In the genomic region with DNA sequence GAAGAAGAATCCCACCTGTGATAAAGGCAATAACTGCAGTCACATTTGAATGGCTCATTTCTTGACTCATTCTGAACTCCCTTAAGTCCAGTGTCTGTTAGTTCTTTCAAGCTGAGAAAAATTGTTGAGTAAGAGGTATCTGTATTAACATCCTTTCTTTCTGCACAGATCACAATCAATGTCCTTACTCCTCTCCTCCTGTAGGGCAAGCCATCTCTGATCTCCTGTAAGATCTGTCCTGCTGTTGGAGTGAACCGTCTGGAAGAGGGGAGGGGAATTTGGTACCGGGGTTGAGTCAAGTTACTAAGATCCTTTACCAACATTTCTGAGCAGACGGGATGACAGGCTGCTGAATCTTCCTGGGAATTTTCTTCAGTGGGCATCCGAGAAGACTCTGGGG, we compare ENCODE assay signal across 2 cellular contexts.
TF ChIP-seq lines count a peak whose summit lies in the region.

No MANE protein-coding gene starts in this region.

TF ChIP-seq in A549, 52 proteins besides CTCF, POLR2A, EP300 and RAD21:
- TF ChIP-seq PBX3 (IDR thresholded peaks at IDR 0.05) (no peak), ZSCAN20 (CRISPR knock-in tag; IDR thresholded peaks at IDR 0.05) (no peak), PHF8 (IDR thresholded peaks at IDR 0.05; ENCODE audit: borderline replicate concordance, low read depth) (no peak), ZNF302 (CRISPR knock-in tag; IDR thresholded peaks at IDR 0.05) (no peak), MAZ (IDR thresholded peaks at IDR 0.05; ENCODE audit: borderline replicate concordance, low read depth, low read length) (no peak), KDM5A (IDR thresholded peaks at IDR 0.05) (no peak), NPAS2 (CRISPR knock-in tag; IDR thresholded peaks at IDR 0.05; ENCODE audit: borderline replicate concordance) (no peak), RCOR1 (IDR thresholded peaks at IDR 0.05; ENCODE audit: low read depth, low read length) (no peak), BCL3 (IDR thresholded peaks at IDR 0.05) (no peak), NR3C1 (IDR thresholded peaks at IDR 0.05) (no peak), KDM1A (IDR thresholded peaks at IDR 0.05; ENCODE audit: low read depth) (no peak), GATA3 (IDR thresholded peaks at IDR 0.05; ENCODE audit: borderline replicate concordance) (no peak), SMC3 (IDR thresholded peaks at IDR 0.05) (no peak), RNF2 (IDR thresholded peaks at IDR 0.05; ENCODE audit: borderline replicate concordance, low read depth) (no peak), EHF (CRISPR knock-in tag; IDR thresholded peaks at IDR 0.05) (no peak), E2F6 (IDR thresholded peaks at IDR 0.05; ENCODE audit: borderline replicate concordance, low read depth) (no peak), CHD2 (IDR thresholded peaks at IDR 0.05; ENCODE audit: low read length, partially characterized antibody) (no peak)
- TF ChIP-seq, protein P1, sequence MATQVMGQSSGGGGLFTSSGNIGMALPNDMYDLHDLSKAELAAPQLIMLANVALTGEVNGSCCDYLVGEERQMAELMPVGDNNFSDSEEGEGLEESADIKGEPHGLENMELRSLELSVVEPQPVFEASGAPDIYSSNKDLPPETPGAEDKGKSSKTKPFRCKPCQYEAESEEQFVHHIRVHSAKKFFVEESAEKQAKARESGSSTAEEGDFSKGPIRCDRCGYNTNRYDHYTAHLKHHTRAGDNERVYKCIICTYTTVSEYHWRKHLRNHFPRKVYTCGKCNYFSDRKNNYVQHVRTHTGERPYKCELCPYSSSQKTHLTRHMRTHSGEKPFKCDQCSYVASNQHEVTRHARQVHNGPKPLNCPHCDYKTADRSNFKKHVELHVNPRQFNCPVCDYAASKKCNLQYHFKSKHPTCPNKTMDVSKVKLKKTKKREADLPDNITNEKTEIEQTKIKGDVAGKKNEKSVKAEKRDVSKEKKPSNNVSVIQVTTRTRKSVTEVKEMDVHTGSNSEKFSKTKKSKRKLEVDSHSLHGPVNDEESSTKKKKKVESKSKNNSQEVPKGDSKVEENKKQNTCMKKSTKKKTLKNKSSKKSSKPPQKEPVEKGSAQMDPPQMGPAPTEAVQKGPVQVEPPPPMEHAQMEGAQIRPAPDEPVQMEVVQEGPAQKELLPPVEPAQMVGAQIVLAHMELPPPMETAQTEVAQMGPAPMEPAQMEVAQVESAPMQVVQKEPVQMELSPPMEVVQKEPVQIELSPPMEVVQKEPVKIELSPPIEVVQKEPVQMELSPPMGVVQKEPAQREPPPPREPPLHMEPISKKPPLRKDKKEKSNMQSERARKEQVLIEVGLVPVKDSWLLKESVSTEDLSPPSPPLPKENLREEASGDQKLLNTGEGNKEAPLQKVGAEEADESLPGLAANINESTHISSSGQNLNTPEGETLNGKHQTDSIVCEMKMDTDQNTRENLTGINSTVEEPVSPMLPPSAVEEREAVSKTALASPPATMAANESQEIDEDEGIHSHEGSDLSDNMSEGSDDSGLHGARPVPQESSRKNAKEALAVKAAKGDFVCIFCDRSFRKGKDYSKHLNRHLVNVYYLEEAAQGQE (IDR thresholded peaks at IDR 0.05), result no peak
- TF ChIP-seq, protein P2, sequence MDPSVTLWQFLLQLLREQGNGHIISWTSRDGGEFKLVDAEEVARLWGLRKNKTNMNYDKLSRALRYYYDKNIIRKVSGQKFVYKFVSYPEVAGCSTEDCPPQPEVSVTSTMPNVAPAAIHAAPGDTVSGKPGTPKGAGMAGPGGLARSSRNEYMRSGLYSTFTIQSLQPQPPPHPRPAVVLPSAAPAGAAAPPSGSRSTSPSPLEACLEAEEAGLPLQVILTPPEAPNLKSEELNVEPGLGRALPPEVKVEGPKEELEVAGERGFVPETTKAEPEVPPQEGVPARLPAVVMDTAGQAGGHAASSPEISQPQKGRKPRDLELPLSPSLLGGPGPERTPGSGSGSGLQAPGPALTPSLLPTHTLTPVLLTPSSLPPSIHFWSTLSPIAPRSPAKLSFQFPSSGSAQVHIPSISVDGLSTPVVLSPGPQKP (IDR thresholded peaks at IDR 0.05; ENCODE audit: low read depth, low read length), result no peak
- TF ChIP-seq, protein P3, sequence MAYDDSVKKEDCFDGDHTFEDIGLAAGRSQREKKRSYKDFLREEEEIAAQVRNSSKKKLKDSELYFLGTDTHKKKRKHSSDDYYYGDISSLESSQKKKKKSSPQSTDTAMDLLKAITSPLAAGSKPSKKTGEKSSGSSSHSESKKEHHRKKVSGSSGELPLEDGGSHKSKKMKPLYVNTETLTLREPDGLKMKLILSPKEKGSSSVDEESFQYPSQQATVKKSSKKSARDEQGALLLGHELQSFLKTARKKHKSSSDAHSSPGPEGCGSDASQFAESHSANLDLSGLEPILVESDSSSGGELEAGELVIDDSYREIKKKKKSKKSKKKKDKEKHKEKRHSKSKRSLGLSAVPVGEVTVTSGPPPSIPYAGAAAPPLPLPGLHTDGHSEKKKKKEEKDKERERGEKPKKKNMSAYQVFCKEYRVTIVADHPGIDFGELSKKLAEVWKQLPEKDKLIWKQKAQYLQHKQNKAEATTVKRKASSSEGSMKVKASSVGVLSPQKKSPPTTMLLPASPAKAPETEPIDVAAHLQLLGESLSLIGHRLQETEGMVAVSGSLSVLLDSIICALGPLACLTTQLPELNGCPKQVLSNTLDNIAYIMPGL (CRISPR knock-in tag; IDR thresholded peaks at IDR 0.05; ENCODE audit: borderline replicate concordance), result no peak

TF ChIP-seq in IMR-90, 13 proteins besides CTCF, POLR2A, EP300 and RAD21:
- no peak for TF ChIP-seq FOS (IDR thresholded peaks at IDR 0.05; ENCODE audit: low read depth, low read length)
- TF ChIP-seq RCOR1 (IDR thresholded peaks at IDR 0.05; ENCODE audit: insufficient replicate concordance, low read length), result no peak
- TF ChIP-seq RFX5 (IDR thresholded peaks at IDR 0.05; ENCODE audit: low read depth, low read length), result no peak
- TF ChIP-seq CHD1 (IDR thresholded peaks at IDR 0.05; ENCODE audit: low read depth, low read length), result no peak
- TF ChIP-seq MXI1 (IDR thresholded peaks at IDR 0.05; ENCODE audit: borderline replicate concordance, low read depth, low read length), result no peak
- TF ChIP-seq NFE2L2 (IDR thresholded peaks at IDR 0.05; ENCODE audit: low read depth, low read length), result no peak
- no peak for TF ChIP-seq BHLHE40 (IDR thresholded peaks at IDR 0.05; ENCODE audit: low read depth, low read length)
TF ChIP-seq in IMR-90: peak in this region for 0.
